In the genomic region with DNA sequence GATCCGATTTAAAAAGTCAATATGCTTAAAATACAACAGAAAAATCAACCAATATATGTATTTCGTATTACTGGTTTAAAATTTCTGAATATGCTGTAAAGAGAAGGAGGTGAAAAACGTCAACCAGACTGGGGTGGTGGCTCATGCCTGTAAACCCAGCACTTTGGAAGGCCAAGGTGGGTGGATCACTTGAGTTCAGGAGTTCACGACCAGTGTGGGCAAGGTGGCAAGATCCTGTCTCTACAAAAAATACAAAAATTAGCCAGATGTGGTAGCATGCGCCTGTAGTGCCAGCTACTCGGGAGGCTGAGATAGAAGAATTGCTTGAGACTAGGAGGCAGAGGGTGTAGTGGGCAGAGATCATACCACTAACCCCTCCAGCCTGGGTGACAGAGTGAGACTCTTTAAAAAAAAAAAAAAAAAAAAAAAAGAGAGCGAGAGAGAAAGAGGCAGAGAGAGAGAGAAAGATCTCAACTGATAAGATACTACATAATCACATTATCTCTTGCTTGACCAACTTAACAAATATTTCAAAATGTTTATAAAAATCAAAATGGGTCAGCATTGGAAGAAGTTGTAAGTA, we compare ENCODE assay signal across 15 cellular contexts. TPM values are rescaled to one million over a fixed set of nuclear protein-coding genes. Genes with fewer than 3 reads are reported as not detected.
DNase-seq lines count a peak whose midpoint lies in the region; ATAC-seq and TF ChIP-seq lines count a peak whose summit lies in the region.
"Had no signal": no experiment of that assay in that cellular context is flagged by ENCODE, and none has a peak within 500 bp of the region (broad histone marks: within the 10 kb centered on the region; RNA-seq: fewer than 3 reads in every experiment).

No MANE protein-coding gene starts in this region.

- H3K36me3 ChIP-seq in Karpas-422 (ENCODE audit: insufficient read depth, low read length) (no peaks in the 10 kb centered on the region), neutrophil (peaks cover 5% of the 10 kb centered on the region)

- DNase-seq in activated CD4-positive, alpha-beta T cell treated with anti-CD3 and anti-CD28 coated beads for 36 hours: peak; percentile 38
- DNase-seq in activated CD4-positive, alpha-beta T cell treated with anti-CD3 and anti-CD28 coated beads for 1 hour: no peak
- DNase-seq in Karpas-422: peak; percentile 65
- DNase-seq in Right ventricle myocardium inferior (ENCODE audit: missing footprints): no peak
- no peak for DNase-seq in 8988T
- DNase-seq: foreskin keratinocyte, GOT3, mesendoderm, NCI-H1048, occipital lobe had no signal

- no peak overlapping the region for H2AFZ ChIP-seq in Karpas-422 (ENCODE audit: low read length)

- H3K27me3 ChIP-seq in Karpas-422 (ENCODE audit: low read length) (no peaks in the 10 kb centered on the region), neutrophil (no peaks in the 10 kb centered on the region)
- H3K27me3 ChIP-seq: foreskin keratinocyte had no signal

- no peaks in the 10 kb centered on the region for H3K27me3 Mint-ChIP-seq in activated CD4-positive, alpha-beta T cell treated with anti-CD3 and anti-CD28 coated beads for 36 hours
- H3K27me3 Mint-ChIP-seq in activated naive CD8-positive, alpha-beta T cell: no peaks in the 10 kb centered on the region

- no peaks in the 10 kb centered on the region for H3K9me3 Mint-ChIP-seq in activated CD4-positive, alpha-beta T cell treated with anti-CD3 and anti-CD28 coated beads for 36 hours (ENCODE audit: low read depth)
- H3K9me3 Mint-ChIP-seq in activated naive CD8-positive, alpha-beta T cell (ENCODE audit: low read depth): no peaks in the 10 kb centered on the region

- H3K9me3 ChIP-seq in Karpas-422 (ENCODE audit: low read length) (no peaks in the 10 kb centered on the region), neutrophil (no peaks in the 10 kb centered on the region)

- H3K4me1 ChIP-seq in Karpas-422 (ENCODE audit: low read length): peaks cover 94% of the 10 kb centered on the region
- H3K4me1 ChIP-seq in neutrophil (ENCODE audit: control insufficient read depth in 1 of 2, insufficient read depth in 1 of 2, low read depth in 1 of 2, low read length in 1 of 2): peaks cover 0 to 15% of the 10 kb centered on the region in 2 experiments
- H3K4me1 ChIP-seq: foreskin keratinocyte had no signal

- H3K9ac ChIP-seq in Karpas-422 (ENCODE audit: low read length): peak overlapping the region; percentile 36

- POLR2A ChIA-PET in activated CD4-positive, alpha-beta T cell treated with anti-CD3 and anti-CD28 coated beads for 36 hours (lab: Charles Lee): no interaction called here

- no peaks in the 10 kb centered on the region for H3K9me2 ChIP-seq in Karpas-422 (replicated peaks; ENCODE audit: insufficient read depth, low read length)

- H3K27ac Mint-ChIP-seq in activated CD4-positive, alpha-beta T cell treated with anti-CD3 and anti-CD28 coated beads for 36 hours: peak overlapping the region; percentile 45
- peak overlapping the region; percentile 35 for H3K27ac Mint-ChIP-seq in activated naive CD8-positive, alpha-beta T cell

- H3K4me1 Mint-ChIP-seq in activated CD4-positive, alpha-beta T cell treated with anti-CD3 and anti-CD28 coated beads for 36 hours: peaks cover 87% of the 10 kb centered on the region
- peaks cover 89% of the 10 kb centered on the region for H3K4me1 Mint-ChIP-seq in activated naive CD8-positive, alpha-beta T cell (ENCODE audit: low read depth)

- intact Hi-C loops in activated CD4-positive, alpha-beta T cell treated with anti-CD3 and anti-CD28 coated beads for 36 hours (cut with DNase I, micrococcal nuclease): loop anchor here (1.0 to 5.0 kb wide), 3 partner anchors 8 to 95 kb away; no protein-coding TSS in a partner anchor
- intact Hi-C loops in Right ventricle myocardium inferior (cut with DNase I): no loop called here

- no peak for TF ChIP-seq CTCF in neutrophil (IDR thresholded peaks at IDR 0.05)

- peak overlapping the region; percentile 66 for H3K4me2 ChIP-seq in Karpas-422 (ENCODE audit: low read depth, low read length, poor library complexity, severe bottlenecking)

- H4K20me1 ChIP-seq in Karpas-422 (ENCODE audit: insufficient read depth, low read depth, low read length): peaks cover 36% of the 10 kb centered on the region; the same call in 1 of the 2 replicates

- peaks cover 94% of the 10 kb centered on the region for H3K79me2 ChIP-seq in Karpas-422 (ENCODE audit: low read length)

- peak; percentile 9 for ATAC-seq in activated CD4-positive, alpha-beta T cell treated with anti-CD3 and anti-CD28 coated beads for 36 hours
- no peak for ATAC-seq in Right ventricle myocardium inferior
- ATAC-seq in HG03460 (IDR thresholded peaks at IDR 0.05; ENCODE audit: unreplicated experiment): no peak
- ATAC-seq: foreskin keratinocyte, HepG2 had no signal

- no peak overlapping the region for H3K4me3 Mint-ChIP-seq in activated CD4-positive, alpha-beta T cell treated with anti-CD3 and anti-CD28 coated beads for 36 hours
- H3K4me3 Mint-ChIP-seq in activated naive CD8-positive, alpha-beta T cell: peak overlapping the region; percentile 31

- peaks cover 10% of the 10 kb centered on the region for H3K36me3 Mint-ChIP-seq in activated CD4-positive, alpha-beta T cell treated with anti-CD3 and anti-CD28 coated beads for 36 hours (ENCODE audit: low read depth)
- H3K36me3 Mint-ChIP-seq in activated naive CD8-positive, alpha-beta T cell: peaks cover 2% of the 10 kb centered on the region

- H3K27ac ChIP-seq in Karpas-422 (ENCODE audit: low read length) (peak overlapping the region; percentile 86), neutrophil (peak overlapping the region; percentile 12)
- H3K27ac ChIP-seq: 22Rv1, foreskin keratinocyte had no signal

- H3K4me3 ChIP-seq in Karpas-422 (ENCODE audit: low read length) (peak overlapping the region; percentile 26), neutrophil (ENCODE audit: low read depth in 1 of 2, low read length in 1 of 2) (no peak overlapping the region)

- CTCF ChIA-PET in activated CD4-positive, alpha-beta T cell treated with anti-CD3 and anti-CD28 coated beads for 36 hours (lab: Charles Lee): interaction anchor here (0.6 to 1.8 kb wide), 2 partner anchors 13 to 27 kb away, joined by 3 to 4 read pairs; no protein-coding TSS in a partner anchor

RNA-seq across cellular contexts. Expression of a gene that starts 46.0 kb away (rescaled TPM):
- total RNA-seq in activated CD4-positive, alpha-beta T cell treated with anti-CD3 and anti-CD28 coated beads for 36 hours: 10 to 100 TPM; 46.8 to 64.5 TPM
- 127 and 153 TPM in 2 replicates for total RNA-seq in Karpas-422 (2014; rRNA removed; shearing (Covaris generic); ENCODE audit: low replicate concordance)
- 27.9 TPM for total RNA-seq in Right ventricle myocardium inferior

Comparison
In these comparisons a context has a peak if more than half of its experiments do, and no peak if none do; other contexts are left out.
1. DNase-seq: peak in activated CD4-positive, alpha-beta T cell treated with anti-CD3 and anti-CD28 coated beads for 36 hours (single experiment) and Karpas-422 (single experiment); none in activated CD4-positive, alpha-beta T cell treated with anti-CD3 and anti-CD28 coated beads for 1 hour (single experiment), Right ventricle myocardium inferior (single experiment) and 8988T (single experiment).